ENCODE assay signal across 23 cellular contexts in genomic region chr2:183117226-183117625, GRCh38. TPM values are rescaled to one million over a fixed set of nuclear protein-coding genes. Genes with fewer than 3 reads are reported as not detected.
DNase-seq lines count a peak whose midpoint lies in the region; ATAC-seq, FAIRE-seq and TF ChIP-seq lines count a peak whose summit lies in the region.
"Had no signal": no experiment of that assay in that cellular context is flagged by ENCODE, and none has a peak within 500 bp of the region (broad histone marks: within the 10 kb centered on the region; RNA-seq: fewer than 3 reads in every experiment).

No MANE protein-coding gene starts in this region.

- POLR2A ChIA-PET in OCI-LY7 (lab: Charles Lee) (interaction anchor here (1.2 to 1.5 kb wide), 2 partner anchors 8 to 38 kb away, joined by 3 read pairs; partner anchors contain the start of gene DUSP19), endothelial cell of umbilical vein (lab: Charles Lee) (no interaction called here)

- H3K27ac ChIP-seq in DND-41 (ENCODE audit: low read length) (no peak overlapping the region), OCI-LY7 (ENCODE audit: low read depth, low read length, poor library complexity, severe bottlenecking) (no peak overlapping the region), endothelial cell of umbilical vein (ENCODE audit: insufficient read depth, low read depth, low read length) (no peak overlapping the region)
- H3K27ac ChIP-seq: SJSA1 had no signal

- H3K9me1 ChIP-seq in endothelial cell of umbilical vein (replicated peaks; ENCODE audit: control insufficient read depth, extremely low read depth, insufficient read depth, low read length): no peaks in the 10 kb centered on the region

- H3K36me3 Mint-ChIP-seq in mesothelial cell of epicardium: no peaks in the 10 kb centered on the region

- no peak overlapping the region for H2AFZ ChIP-seq in DND-41 (ENCODE audit: low read depth, low read length)
- peak overlapping the region; percentile 63; the same call in 1 of the 2 replicates for H2AFZ ChIP-seq in OCI-LY7 (ENCODE audit: low read length)
- H2AFZ ChIP-seq in endothelial cell of umbilical vein (ENCODE audit: low read depth, low read length): no peak overlapping the region

- 0 out of 3 replicates have a peak, but pooled peaks have one; percentile 44 for ATAC-seq in DND-41 (ENCODE audit: insufficient read depth, low read depth)
- ATAC-seq in GM21619 (IDR thresholded peaks at IDR 0.05; ENCODE audit: unreplicated experiment): no peak
- ATAC-seq: GM12878, HCT116, PC-3 had no signal

- H3K4me1 ChIP-seq in DND-41 (ENCODE audit: insufficient read depth, low read length) (no peaks in the 10 kb centered on the region), OCI-LY7 (ENCODE audit: insufficient read depth, low read length, poor library complexity, severe bottlenecking) (peaks cover 19% of the 10 kb centered on the region), endothelial cell of umbilical vein (ENCODE audit: control insufficient read depth, extremely low read depth, insufficient read depth, low read length) (no peaks in the 10 kb centered on the region)
- H3K4me1 ChIP-seq: SJSA1 had no signal

- no peak for FAIRE-seq in endothelial cell of umbilical vein (lab: Jason Lieb, UNC)
- FAIRE-seq: GM12878 had no signal

- dilution Hi-C loops in endothelial cell of umbilical vein (cut with MboI; ENCODE audit: extremely low pct_ligation_motif_present, low sequenced_read_pairs): no loop called here

- H4K20me1 ChIP-seq in DND-41 (ENCODE audit: insufficient read depth, low read length) (no peaks in the 10 kb centered on the region), OCI-LY7 (ENCODE audit: insufficient read depth, low read length) (no peaks in the 10 kb centered on the region), endothelial cell of umbilical vein (replicated peaks; ENCODE audit: control insufficient read depth, extremely low read depth, insufficient read depth, low read length) (no peaks in the 10 kb centered on the region)

- H3K4me3 ChIP-seq in DND-41 (ENCODE audit: low read depth in 1 of 2, low read length in 2 of 2): no peak overlapping the region
- no peak overlapping the region for H3K4me3 ChIP-seq in OCI-LY7 (ENCODE audit: low read depth, low read length, poor library complexity, severe bottlenecking)
- H3K4me3 ChIP-seq in endothelial cell of umbilical vein (replicated peaks in 1 of 3; ENCODE audit: insufficient read depth in 1 of 3, low read depth in 1 of 3, low read length in 3 of 3): no peak overlapping the region
- H3K4me3 ChIP-seq: GM12878, SJSA1 had no signal

- TF ChIP-seq CTCF in DND-41 (IDR thresholded peaks at IDR 0.05; ENCODE audit: borderline replicate concordance, extremely low read depth, low read length, poor library complexity, severe bottlenecking): no peak
- TF ChIP-seq CTCF in OCI-LY7 (conservative IDR thresholded peaks at IDR 0.05; ENCODE audit: low read length): no peak
- no peak for TF ChIP-seq CTCF in endothelial cell of umbilical vein (IDR thresholded peaks at IDR 0.05; ENCODE audit: extremely low read depth in 1 of 2, insufficient read depth in 1 of 2, low read depth in 1 of 2, low read length in 2 of 2)
- no peak for TF ChIP-seq CTCF in mesothelial cell of epicardium (IDR thresholded peaks at IDR 0.05; ENCODE audit: unreplicated experiment)

- no peak overlapping the region for H3K27ac Mint-ChIP-seq in mesothelial cell of epicardium

- intact Hi-C loops in OCI-LY7 (cut with micrococcal nuclease; ENCODE audit: unreplicated experiment): no loop called here
- intact Hi-C loops in endothelial cell of umbilical vein (cut with micrococcal nuclease): no loop called here

- no peak overlapping the region for H3K4me3 Mint-ChIP-seq in mesothelial cell of epicardium

- H3K9ac ChIP-seq in DND-41 (ENCODE audit: low read depth, low read length): no peak overlapping the region
- H3K9ac ChIP-seq in endothelial cell of umbilical vein (replicated peaks; ENCODE audit: extremely low read depth, insufficient read depth, low read length): no peak overlapping the region

- H3K36me3 ChIP-seq in DND-41 (ENCODE audit: insufficient read depth, low read length): no peaks in the 10 kb centered on the region
- H3K36me3 ChIP-seq in OCI-LY7 (ENCODE audit: insufficient read depth, low read length): no peaks in the 10 kb centered on the region
- no peaks in the 10 kb centered on the region for H3K36me3 ChIP-seq in endothelial cell of umbilical vein (ENCODE audit: control insufficient read depth in 2 of 2, extremely low read depth in 1 of 2, insufficient read depth in 2 of 2, low read length in 2 of 2)
- H3K36me3 ChIP-seq: SJSA1 had no signal

- no peak for TF ChIP-seq POLR2A in endothelial cell of umbilical vein (IDR thresholded peaks at IDR 0.05; ENCODE audit: low read depth, low read length)

- no peak overlapping the region for H3K4me2 ChIP-seq in DND-41 (ENCODE audit: insufficient read depth, low read length)
- H3K4me2 ChIP-seq in OCI-LY7 (ENCODE audit: low read length): 0 out of 2 replicates have a peak overlapping the region, but pooled peaks have one; percentile 19
- no peak overlapping the region for H3K4me2 ChIP-seq in endothelial cell of umbilical vein (ENCODE audit: insufficient read depth, low read length)

- H3K9me3 Mint-ChIP-seq in mesothelial cell of epicardium: no peaks in the 10 kb centered on the region

- H3K27me3 Mint-ChIP-seq in mesothelial cell of epicardium (ENCODE audit: low read depth): peaks cover 26% of the 10 kb centered on the region

- no peaks in the 10 kb centered on the region for H3K9me3 ChIP-seq in DND-41 (ENCODE audit: insufficient read depth, low read length, severe bottlenecking)
- no peaks in the 10 kb centered on the region for H3K9me3 ChIP-seq in OCI-LY7 (ENCODE audit: low read length)
- no peaks in the 10 kb centered on the region for H3K9me3 ChIP-seq in endothelial cell of umbilical vein (replicated peaks; ENCODE audit: control insufficient read depth, insufficient read depth, low read length)
- H3K9me3 ChIP-seq: SJSA1 had no signal

- H3K79me2 ChIP-seq in DND-41 (ENCODE audit: insufficient read depth, low read length): no peaks in the 10 kb centered on the region
- H3K79me2 ChIP-seq in OCI-LY7 (ENCODE audit: insufficient read depth, low read depth, low read length): no peaks in the 10 kb centered on the region
- H3K79me2 ChIP-seq in endothelial cell of umbilical vein (ENCODE audit: control insufficient read depth, insufficient read depth, low read length): no peaks in the 10 kb centered on the region

- H3K4me1 Mint-ChIP-seq in mesothelial cell of epicardium: no peaks in the 10 kb centered on the region

- DNase-seq in NCI-H2029 (lab: John Stamatoyannopoulos, UW) (peak; percentile 24), NCI-H2029 treated with DMSO at 0.1 percent for 48 hours (lab: John Stamatoyannopoulos, UW) (no peak), DND-41 (no peak), OCI-LY7 (ENCODE audit: low spot score) (peak; percentile 29), endothelial cell of umbilical vein (ENCODE audit: low read depth, low spot score) (no peak), mesothelial cell of epicardium (ENCODE audit: low spot score in 2 of 2, unreplicated experiment in 2 of 2) (no peak), NCI-H1092 (lab: John Stamatoyannopoulos, UW) (no peak)
- DNase-seq: DMS153, EL, GDM1, Karpas-422, MV-4-11, NCI-H1105 treated with DMSO at 0.1 percent for 48 hours, NCI-H187, NCI-H2107, NCI-H446 treated with DMSO at 0.1 percent for 48 hours, NCI-H774, PC-3, T-helper 2 cell had no signal

- no peaks in the 10 kb centered on the region for H3K9me2 ChIP-seq in OCI-LY7 (ENCODE audit: insufficient read depth, low read length)

- H3K27me3 ChIP-seq in DND-41 (ENCODE audit: insufficient read depth, low read length, poor library complexity) (peaks cover 8% of the 10 kb centered on the region), endothelial cell of umbilical vein (ENCODE audit: control insufficient read depth in 2 of 2, insufficient read depth in 2 of 2, low read length in 2 of 2) (peaks cover 3% of the 10 kb centered on the region in 2 experiments)
- H3K27me3 ChIP-seq: SJSA1 had no signal

- CTCF ChIA-PET in OCI-LY7 (lab: Charles Lee; ENCODE audit: unreplicated experiment) (no interaction called here), endothelial cell of umbilical vein (lab: Charles Lee) (no interaction called here)

- no TSS peak for BruUV-seq in OCI-LY7 (replicated peaks; lab: Mats Ljungman, UMichigan)
- BruUV-seq in endothelial cell of umbilical vein (replicated peaks; lab: Mats Ljungman, UMichigan): no TSS peak

TF ChIP-seq in endothelial cell of umbilical vein, 7 proteins besides CTCF, POLR2A, EP300 and RAD21:
- TF ChIP-seq JUN (IDR thresholded peaks at IDR 0.05; ENCODE audit: borderline replicate concordance, insufficient read depth, insufficient read length, low read depth) (peak; percentile 2), FOS (IDR thresholded peaks at IDR 0.05; ENCODE audit: borderline replicate concordance, insufficient read depth, low read length) (no peak)

RNA-seq across cellular contexts. Expression of gene NUP35, which starts 7.0 kb away (rescaled TPM):
- 36.5 and 40.2 TPM in 2 replicates for total RNA-seq in OCI-LY7 (2014; rRNA removed; shearing (Covaris generic))
- total RNA-seq in OCI-LY7 (2022): 36.0 and 37.3 TPM in 2 replicates
- 18.5 and 22.1 TPM in 2 replicates for total RNA-seq in endothelial cell of umbilical vein
- polyA plus RNA-seq in endothelial cell of umbilical vein: 8.4 and 8.6 TPM in 2 replicates
- polyA plus RNA-seq in endothelial cell of umbilical vein (2011; cell fraction: cytosol; rRNA removed): 10.3 and 11.4 TPM in 2 replicates
- 12.0 and 14.6 TPM in 2 replicates for polyA plus RNA-seq in endothelial cell of umbilical vein (2011; cell fraction: nucleus; rRNA removed)
- 12.7 and 19.5 TPM in 2 replicates for polyA plus RNA-seq in endothelial cell of umbilical vein (2012)
- polyA minus RNA-seq in endothelial cell of umbilical vein: 15.2 and 15.4 TPM in 2 replicates
- 8.8 TPM for polyA minus RNA-seq in endothelial cell of umbilical vein (2011; cell fraction: cytosol; rRNA and poly(A)+ RNA removed)
- 20.7 and 28.3 TPM in 2 replicates for polyA minus RNA-seq in endothelial cell of umbilical vein (2011; cell fraction: nucleus; rRNA and poly(A)+ RNA removed)
- 17.0 to 22.6 TPM (median 19.8 TPM) in 3 replicates for total RNA-seq in mesothelial cell of epicardium

RNA-seq across cellular contexts. Expression of gene DUSP19, which starts 38.7 kb away (rescaled TPM):
- total RNA-seq in OCI-LY7 (2014; rRNA removed; shearing (Covaris generic)): 1.0 and 1.2 TPM in 2 replicates
- 3.9 and 4.0 TPM in 2 replicates for total RNA-seq in OCI-LY7 (2022)
- total RNA-seq in endothelial cell of umbilical vein: 1.7 and 1.9 TPM in 2 replicates
- 0.53 and 0.69 TPM in 2 replicates for polyA plus RNA-seq in endothelial cell of umbilical vein
- 0.59 and 0.92 TPM in 2 replicates for polyA plus RNA-seq in endothelial cell of umbilical vein (2011; cell fraction: cytosol; rRNA removed)
- 0.36 and 1.0 TPM in 2 replicates for polyA plus RNA-seq in endothelial cell of umbilical vein (2011; cell fraction: nucleus; rRNA removed)
- 0.74 and 0.75 TPM in 2 replicates for polyA plus RNA-seq in endothelial cell of umbilical vein (2012)
- polyA minus RNA-seq in endothelial cell of umbilical vein: 2.0 and 2.6 TPM in 2 replicates
- polyA minus RNA-seq in endothelial cell of umbilical vein (2011; cell fraction: cytosol; rRNA and poly(A)+ RNA removed): 1.8 TPM
- 0.29 and 0.91 TPM in 2 replicates for polyA minus RNA-seq in endothelial cell of umbilical vein (2011; cell fraction: nucleus; rRNA and poly(A)+ RNA removed)
- total RNA-seq in mesothelial cell of epicardium: 3.5 to 4.3 TPM (median 4.3 TPM) in 3 replicates

Comparison
In these comparisons a context has a peak if more than half of its experiments do, and no peak if none do; other contexts are left out.
1. DNase-seq: peak in NCI-H2029 (single experiment) and OCI-LY7 (single experiment); none in NCI-H2029 treated with DMSO at 0.1 percent for 48 hours (single experiment), DND-41 (single experiment), endothelial cell of umbilical vein (single experiment), mesothelial cell of epicardium (0 of 2) and NCI-H1092 (single experiment).